Comparison of ENCODE assay signal across 8 cellular contexts in genomic region chr6:31180500-31180899, GRCh38. TPM values are rescaled to one million over a fixed set of nuclear protein-coding genes. Genes with fewer than 3 reads are reported as not detected.
DNase-seq lines count a peak whose midpoint lies in the region; ATAC-seq and TF ChIP-seq lines count a peak whose summit lies in the region.

No MANE protein-coding gene starts in this region.

- peak; percentile 11 for DNase-seq in GM13977 (ENCODE audit: low spot score)
- peak in 3 of 4 experiments; percentile 25 to 46 (median 27) for DNase-seq in activated CD4-positive, CD25-positive, alpha-beta regulatory T cell (lab: John Stamatoyannopoulos, UW)
- peak; percentile 92 for DNase-seq in dermis blood vessel endothelial cell
- DNase-seq in RKO (ENCODE audit: low spot score), result no peak
- DNase-seq in smooth muscle cell (lab: John Stamatoyannopoulos, UW; ENCODE audit: unreplicated experiment), result no peak

- H3K4me1 ChIP-seq in muscle layer of duodenum (ENCODE audit: control insufficient read depth in 1 of 2, insufficient read depth in 2 of 2, low read length in 2 of 2), result no peaks in the 10 kb centered on the region
- peaks cover 2% of the 10 kb centered on the region for H3K4me1 ChIP-seq in urinary bladder (ENCODE audit: insufficient read depth)
- H3K4me1 ChIP-seq in smooth muscle cell (ENCODE audit: low read depth), result no peaks in the 10 kb centered on the region

- H3K4me3 ChIP-seq in muscle layer of duodenum (ENCODE audit: low read depth in 1 of 2, low read length in 2 of 2), result peak overlapping the region; percentile 30 to 58
- H3K4me3 ChIP-seq in urinary bladder (ENCODE audit: low read depth, low read length), result peak overlapping the region; percentile 27
- H3K4me3 ChIP-seq in smooth muscle cell, result no peak overlapping the region

- H2AFZ ChIP-seq in smooth muscle cell (ENCODE audit: low read depth), result no peak overlapping the region

- ATAC-seq in GM21786 (IDR thresholded peaks at IDR 0.05; ENCODE audit: unreplicated experiment), result no peak

- H3K79me2 ChIP-seq in smooth muscle cell (ENCODE audit: low read depth), result no peaks in the 10 kb centered on the region

- H3K27ac ChIP-seq in muscle layer of duodenum (ENCODE audit: low read length) (peak overlapping the region; percentile 17), urinary bladder (ENCODE audit: low read depth) (no peak overlapping the region), smooth muscle cell (ENCODE audit: low read depth) (no peak overlapping the region)

- no peaks in the 10 kb centered on the region for H3F3A ChIP-seq in smooth muscle cell (ENCODE audit: low read depth)

- 68% methylated on average over 26 of the region's 26 CpGs for WGBS in urinary bladder
- 93% methylated on average over 26 of the region's 26 CpGs for WGBS in smooth muscle cell (ENCODE audit: low lambda C conversion rate)

- H3K27me3 ChIP-seq in muscle layer of duodenum (ENCODE audit: low read depth, low read length) (no peaks in the 10 kb centered on the region), smooth muscle cell (ENCODE audit: low read depth) (no peaks in the 10 kb centered on the region)

- H3K9me3 ChIP-seq in muscle layer of duodenum (ENCODE audit: control insufficient read depth in 1 of 2, low read length in 2 of 2) (no peaks in the 10 kb centered on the region), smooth muscle cell (replicated peaks; ENCODE audit: low read depth) (no peaks in the 10 kb centered on the region)

- H3K4me2 ChIP-seq in smooth muscle cell, result no peak overlapping the region

- peaks cover 0 to 9% of the 10 kb centered on the region in 2 donors for H3K36me3 ChIP-seq in muscle layer of duodenum (ENCODE audit: control insufficient read depth in 1 of 2, insufficient read depth in 2 of 2, low read length in 2 of 2)
- H3K36me3 ChIP-seq in urinary bladder (ENCODE audit: insufficient read depth), result no peaks in the 10 kb centered on the region
- no peaks in the 10 kb centered on the region for H3K36me3 ChIP-seq in smooth muscle cell (ENCODE audit: low read depth)

- H4K20me1 ChIP-seq in smooth muscle cell (ENCODE audit: low read depth), result no peaks in the 10 kb centered on the region

- in situ Hi-C loops in GM13977 (cut with MboI; ENCODE audit: low pct_unique_long_range_greater_than_20kb, low sequenced_read_pairs, unreplicated experiment), result no loop called here

- no peak overlapping the region for H3K9ac ChIP-seq in smooth muscle cell (ENCODE audit: low read depth)

- no peak for TF ChIP-seq CTCF in GM13977 (IDR thresholded peaks at IDR 0.05; ENCODE audit: extremely low read depth, insufficient read depth, missing control alignments)
- no peak for TF ChIP-seq CTCF in smooth muscle cell (IDR thresholded peaks at IDR 0.05; ENCODE audit: borderline replicate concordance, insufficient read depth, poor library complexity, severe bottlenecking)

RNA-seq across cellular contexts. Expression of gene POU5F1, which starts 10.0 kb away (rescaled TPM):
- 0.68 TPM in 1 of 2 replicates, not detected in the other for total RNA-seq in dermis blood vessel endothelial cell
- 3.0 TPM for total RNA-seq in urinary bladder
- 4.4 TPM for polyA plus RNA-seq in urinary bladder
- not detected in 2 replicates for total RNA-seq in smooth muscle cell
- 0.25 TPM in 1 of 2 replicates, not detected in the other for polyA plus RNA-seq in smooth muscle cell

RNA-seq across cellular contexts. Expression of gene TCF19, which starts 22.1 kb away (rescaled TPM):
- total RNA-seq in dermis blood vessel endothelial cell, result 15.8 and 39.1 TPM in 2 replicates
- total RNA-seq in urinary bladder, result 12.7 TPM
- polyA plus RNA-seq in urinary bladder, result 7.9 TPM
- 4.5 and 7.8 TPM in 2 replicates for total RNA-seq in smooth muscle cell
- 5.4 and 10.5 TPM in 2 replicates for polyA plus RNA-seq in smooth muscle cell

RNA-seq across cellular contexts. Expression of gene CCHCR1, which starts 22.9 kb away (rescaled TPM):
- total RNA-seq in dermis blood vessel endothelial cell (12.3 and 18.1 TPM in 2 replicates), urinary bladder (18.2 TPM), smooth muscle cell (4.9 and 8.2 TPM in 2 replicates)
- polyA plus RNA-seq in urinary bladder (16.0 TPM), smooth muscle cell (15.0 and 25.4 TPM in 2 replicates)

RNA-seq across cellular contexts. Expression of gene PSORS1C2, which starts 41.6 kb away (rescaled TPM):
- total RNA-seq in dermis blood vessel endothelial cell, result not detected in 2 replicates
- total RNA-seq in urinary bladder, result not detected
- not detected for polyA plus RNA-seq in urinary bladder
- 0.49 and 0.90 TPM in 2 replicates for total RNA-seq in smooth muscle cell
- 0.97 and 1.1 TPM in 2 replicates for polyA plus RNA-seq in smooth muscle cell

Comparison
In these comparisons a context has a peak if more than half of its experiments do, and no peak if none do; other contexts are left out.
1. DNase-seq: peak in GM13977 (single experiment), activated CD4-positive, CD25-positive, alpha-beta regulatory T cell (3 of 4) and dermis blood vessel endothelial cell (single experiment); none in RKO (single experiment) and smooth muscle cell (single experiment).